8 cellular contexts compared by ENCODE assay signal in the genomic region with DNA sequence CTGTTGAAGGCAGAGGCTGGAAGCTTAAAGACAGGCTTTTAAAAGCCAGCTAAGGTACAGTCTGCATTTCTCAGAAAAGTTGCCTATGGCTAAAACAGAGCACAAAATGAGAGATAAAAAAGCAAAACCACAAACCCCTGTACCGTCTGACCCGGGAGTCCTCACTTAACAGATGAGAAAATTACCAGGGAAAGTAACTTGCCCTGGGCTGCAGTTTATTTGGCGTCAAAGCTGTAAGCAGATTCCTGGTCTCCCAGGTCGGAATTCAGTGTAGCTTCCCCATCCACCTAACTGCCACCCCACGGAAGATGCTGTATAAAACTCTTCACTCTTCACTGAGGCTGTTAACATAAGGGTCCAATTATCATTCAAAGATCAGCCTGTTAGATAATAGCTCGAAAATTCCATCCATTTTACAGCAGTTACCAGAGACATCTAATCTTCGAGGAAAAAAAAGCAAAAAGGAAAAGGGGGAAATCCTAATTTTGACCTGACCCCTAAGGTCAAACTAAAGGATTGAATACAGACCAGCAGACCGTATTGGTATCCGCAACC. TPM values are rescaled to one million over a fixed set of nuclear protein-coding genes. Genes with fewer than 3 reads are reported as not detected.
A peak's percentile ranks its signal among the peaks of the same experiment; 100 is the strongest.
DNase-seq lines count a peak whose midpoint lies in the region; ATAC-seq and TF ChIP-seq lines count a peak whose summit lies in the region.

No MANE protein-coding gene starts in this region.

- H3K27ac ChIP-seq in ectodermal cell (ENCODE audit: insufficient read depth, low read depth, low read length, poor library complexity, severe bottlenecking) = no peak overlapping the region

- H3K27ac Mint-ChIP-seq in CD14-positive monocyte = peak overlapping the region in 3 of 7 donors; percentile 28 to 75 (median 48)
- peak overlapping the region; percentile 64 for H3K27ac Mint-ChIP-seq in nephron progenitor cell

- no peak for ATAC-seq in HG03432 (IDR thresholded peaks at IDR 0.05; ENCODE audit: unreplicated experiment)
- no peak for ATAC-seq in GM18870 (IDR thresholded peaks at IDR 0.05; ENCODE audit: unreplicated experiment)

- intact Hi-C loops in CD14-positive monocyte (cut with micrococcal nuclease) = no loop called here

- 12 to 14% methylated on average over 9 of the region's 9 CpGs for WGBS in ectodermal cell, 2 experiments

- TF ChIP-seq CTCF in CD14-positive monocyte (IDR thresholded peaks at IDR 0.05) (no peak), NB4 (IDR thresholded peaks at IDR 0.05; ENCODE audit: low read depth, low read length) (no peak), nephron progenitor cell (IDR thresholded peaks at IDR 0.05) (no peak)

- no peak for TF ChIP-seq POLR2A in NB4 (IDR thresholded peaks at IDR 0.05; ENCODE audit: extremely low read depth, insufficient read length)

- H3K27me3 Mint-ChIP-seq in CD14-positive monocyte (ENCODE audit: low read depth in 3 of 3) = peaks cover 2 to 6% (median 4%) of the 10 kb centered on the region in 3 donors
- peaks cover 2% of the 10 kb centered on the region for H3K27me3 Mint-ChIP-seq in nephron progenitor cell (ENCODE audit: low read depth, poor library complexity)

- H3K4me3 ChIP-seq in NB4 (ENCODE audit: low read depth, low read length) = peak overlapping the region; percentile 76
- peak overlapping the region; percentile 83 for H3K4me3 ChIP-seq in ectodermal cell (ENCODE audit: insufficient read depth, low read depth, low read length)

- no peaks in the 10 kb centered on the region for H3K9me3 ChIP-seq in ectodermal cell (ENCODE audit: control insufficient read depth, low read length)

- H3K27me3 ChIP-seq in ectodermal cell (ENCODE audit: control insufficient read depth, insufficient read depth, low read length, poor library complexity, severe bottlenecking) = no peaks in the 10 kb centered on the region

- H3K4me3 Mint-ChIP-seq in CD14-positive monocyte (peak overlapping the region; percentile 77 to 94), nephron progenitor cell (peak overlapping the region; percentile 93)

- peaks cover 34% of the 10 kb centered on the region for H3K4me1 Mint-ChIP-seq in CD14-positive monocyte
- H3K4me1 Mint-ChIP-seq in nephron progenitor cell = peaks cover 49% of the 10 kb centered on the region

- no peaks in the 10 kb centered on the region for H3K9me3 Mint-ChIP-seq in CD14-positive monocyte
- H3K9me3 Mint-ChIP-seq in nephron progenitor cell = no peaks in the 10 kb centered on the region

- H3K36me3 Mint-ChIP-seq in CD14-positive monocyte (peaks cover 5 to 6% of the 10 kb centered on the region in 2 donors), nephron progenitor cell (ENCODE audit: low read depth) (no peaks in the 10 kb centered on the region)

- no peak for DNase-seq in CD14-positive monocyte (ENCODE audit: low spot score)
- no peak for DNase-seq in NB4 (ENCODE audit: low read depth)
- DNase-seq in nephron progenitor cell = no peak
- DNase-seq in SIG-M5 (lab: John Stamatoyannopoulos, UW) = no peak
- no peak for DNase-seq in foreskin melanocyte

- H3K4me1 ChIP-seq in ectodermal cell (ENCODE audit: control insufficient read depth, insufficient read depth, low read length) = peaks cover 26% of the 10 kb centered on the region

- H3K36me3 ChIP-seq in ectodermal cell (ENCODE audit: control insufficient read depth, insufficient read depth, low read length) = no peaks in the 10 kb centered on the region

RNA-seq across cellular contexts. Expression of gene TCF20, which starts 1.5 kb away (rescaled TPM):
- under 1 TPM; 0.67 to 0.99 TPM for polyA plus RNA-seq in CD14-positive monocyte
- polyA plus RNA-seq in ectodermal cell (2013, experiment 1 of 4) = 36.7 TPM
- 40.7 TPM for polyA plus RNA-seq in ectodermal cell (2013, experiment 2 of 4)
- polyA plus RNA-seq in ectodermal cell (2013, experiment 3 of 4) = 27.6 TPM
- polyA plus RNA-seq in ectodermal cell (2013, experiment 4 of 4) = 29.2 TPM
